1 cellular context compared by ENCODE assay signal in the genomic region with DNA sequence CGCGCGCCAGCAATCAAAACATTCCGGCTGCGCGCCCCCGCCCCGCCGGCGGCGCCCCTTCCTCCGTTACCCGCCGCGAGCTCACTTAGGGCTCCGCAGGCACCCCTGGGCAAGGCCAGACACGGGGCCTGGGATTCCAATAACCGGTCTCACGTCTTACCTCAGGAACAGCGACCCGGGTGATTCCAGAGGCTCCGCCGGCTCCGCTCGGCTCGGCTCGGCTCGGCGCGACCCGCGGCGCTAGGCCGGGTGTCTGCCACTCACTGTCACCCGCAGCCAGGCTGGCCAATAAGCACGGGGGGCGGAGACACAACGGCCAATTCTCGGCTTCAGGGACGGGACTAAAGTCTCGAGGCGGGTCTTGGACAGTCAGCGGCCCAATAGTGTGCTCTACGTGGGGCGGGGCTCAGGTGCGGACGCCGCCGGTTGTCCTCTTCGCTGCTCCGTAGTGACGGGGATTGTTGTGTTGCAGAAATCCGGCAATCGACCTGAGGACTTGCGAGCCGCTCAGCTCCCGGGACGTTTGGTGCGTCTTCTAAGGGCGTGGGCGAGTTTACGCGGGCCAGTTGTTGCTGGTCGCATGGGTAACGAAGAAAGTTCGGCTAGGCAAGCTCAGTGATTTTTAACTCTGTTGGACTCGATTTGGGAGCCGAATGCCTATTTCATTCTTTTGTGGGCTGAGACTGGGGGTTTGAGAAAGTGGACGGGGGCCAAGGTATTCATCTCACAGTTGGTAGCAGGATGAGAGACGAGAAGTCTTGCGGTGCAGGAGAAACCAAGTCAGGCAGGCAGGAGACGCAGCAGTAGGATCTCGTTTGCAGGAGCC.
A peak's percentile ranks its signal among the peaks of the same experiment; 100 is the strongest.
TF ChIP-seq lines count a peak whose summit lies in the region.

A gene with protein sequence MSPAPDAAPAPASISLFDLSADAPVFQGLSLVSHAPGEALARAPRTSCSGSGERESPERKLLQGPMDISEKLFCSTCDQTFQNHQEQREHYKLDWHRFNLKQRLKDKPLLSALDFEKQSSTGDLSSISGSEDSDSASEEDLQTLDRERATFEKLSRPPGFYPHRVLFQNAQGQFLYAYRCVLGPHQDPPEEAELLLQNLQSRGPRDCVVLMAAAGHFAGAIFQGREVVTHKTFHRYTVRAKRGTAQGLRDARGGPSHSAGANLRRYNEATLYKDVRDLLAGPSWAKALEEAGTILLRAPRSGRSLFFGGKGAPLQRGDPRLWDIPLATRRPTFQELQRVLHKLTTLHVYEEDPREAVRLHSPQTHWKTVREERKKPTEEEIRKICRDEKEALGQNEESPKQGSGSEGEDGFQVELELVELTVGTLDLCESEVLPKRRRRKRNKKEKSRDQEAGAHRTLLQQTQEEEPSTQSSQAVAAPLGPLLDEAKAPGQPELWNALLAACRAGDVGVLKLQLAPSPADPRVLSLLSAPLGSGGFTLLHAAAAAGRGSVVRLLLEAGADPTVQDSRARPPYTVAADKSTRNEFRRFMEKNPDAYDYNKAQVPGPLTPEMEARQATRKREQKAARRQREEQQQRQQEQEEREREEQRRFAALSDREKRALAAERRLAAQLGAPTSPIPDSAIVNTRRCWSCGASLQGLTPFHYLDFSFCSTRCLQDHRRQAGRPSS (plus strand): TSS at position 432 of the 826 bp plus-strand sequence. CDS start 452 bp downstream, outside the sequence.
A gene with protein sequence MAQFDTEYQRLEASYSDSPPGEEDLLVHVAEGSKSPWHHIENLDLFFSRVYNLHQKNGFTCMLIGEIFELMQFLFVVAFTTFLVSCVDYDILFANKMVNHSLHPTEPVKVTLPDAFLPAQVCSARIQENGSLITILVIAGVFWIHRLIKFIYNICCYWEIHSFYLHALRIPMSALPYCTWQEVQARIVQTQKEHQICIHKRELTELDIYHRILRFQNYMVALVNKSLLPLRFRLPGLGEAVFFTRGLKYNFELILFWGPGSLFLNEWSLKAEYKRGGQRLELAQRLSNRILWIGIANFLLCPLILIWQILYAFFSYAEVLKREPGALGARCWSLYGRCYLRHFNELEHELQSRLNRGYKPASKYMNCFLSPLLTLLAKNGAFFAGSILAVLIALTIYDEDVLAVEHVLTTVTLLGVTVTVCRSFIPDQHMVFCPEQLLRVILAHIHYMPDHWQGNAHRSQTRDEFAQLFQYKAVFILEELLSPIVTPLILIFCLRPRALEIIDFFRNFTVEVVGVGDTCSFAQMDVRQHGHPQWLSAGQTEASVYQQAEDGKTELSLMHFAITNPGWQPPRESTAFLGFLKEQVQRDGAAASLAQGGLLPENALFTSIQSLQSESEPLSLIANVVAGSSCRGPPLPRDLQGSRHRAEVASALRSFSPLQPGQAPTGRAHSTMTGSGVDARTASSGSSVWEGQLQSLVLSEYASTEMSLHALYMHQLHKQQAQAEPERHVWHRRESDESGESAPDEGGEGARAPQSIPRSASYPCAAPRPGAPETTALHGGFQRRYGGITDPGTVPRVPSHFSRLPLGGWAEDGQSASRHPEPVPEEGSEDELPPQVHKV (minus strand): TSS at position 262 of the 826 bp plus-strand sequence. CDS start 1,612 bp downstream, outside the sequence.

TF ChIP-seq in GM12878, 131 proteins besides CTCF, POLR2A, EP300 and RAD21 (continues in another document):
- peak; percentile 78 for TF ChIP-seq FOXK2 (IDR thresholded peaks at IDR 0.05)
- no peak for TF ChIP-seq SREBF1 (IDR thresholded peaks at IDR 0.05; ENCODE audit: low read length)
- peak; percentile 61 for TF ChIP-seq RELA (IDR thresholded peaks at IDR 0.05; ENCODE audit: borderline replicate concordance, partially characterized antibody)
- TF ChIP-seq ASH2L (IDR thresholded peaks at IDR 0.05; ENCODE audit: borderline replicate concordance, low read depth) = no peak
- TF ChIP-seq, protein P1, sequence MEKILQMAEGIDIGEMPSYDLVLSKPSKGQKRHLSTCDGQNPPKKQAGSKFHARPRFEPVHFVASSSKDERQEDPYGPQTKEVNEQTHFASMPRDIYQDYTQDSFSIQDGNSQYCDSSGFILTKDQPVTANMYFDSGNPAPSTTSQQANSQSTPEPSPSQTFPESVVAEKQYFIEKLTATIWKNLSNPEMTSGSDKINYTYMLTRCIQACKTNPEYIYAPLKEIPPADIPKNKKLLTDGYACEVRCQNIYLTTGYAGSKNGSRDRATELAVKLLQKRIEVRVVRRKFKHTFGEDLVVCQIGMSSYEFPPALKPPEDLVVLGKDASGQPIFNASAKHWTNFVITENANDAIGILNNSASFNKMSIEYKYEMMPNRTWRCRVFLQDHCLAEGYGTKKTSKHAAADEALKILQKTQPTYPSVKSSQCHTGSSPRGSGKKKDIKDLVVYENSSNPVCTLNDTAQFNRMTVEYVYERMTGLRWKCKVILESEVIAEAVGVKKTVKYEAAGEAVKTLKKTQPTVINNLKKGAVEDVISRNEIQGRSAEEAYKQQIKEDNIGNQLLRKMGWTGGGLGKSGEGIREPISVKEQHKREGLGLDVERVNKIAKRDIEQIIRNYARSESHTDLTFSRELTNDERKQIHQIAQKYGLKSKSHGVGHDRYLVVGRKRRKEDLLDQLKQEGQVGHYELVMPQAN (conservative IDR thresholded peaks at IDR 0.05) = peak; percentile 91
- TF ChIP-seq EGR1 (IDR thresholded peaks at IDR 0.05; ENCODE audit: borderline replicate concordance in 1 of 2, low read depth in 2 of 2, low read length in 2 of 2) = peak in 1 of 2 experiments; percentile 88; a peak in 2 of 3 replicates
- no peak for TF ChIP-seq CBX3 (IDR thresholded peaks at IDR 0.05; ENCODE audit: borderline replicate concordance, low read depth)
- no peak for TF ChIP-seq EZH2 (IDR thresholded peaks at IDR 0.05; ENCODE audit: borderline replicate concordance, control insufficient read depth, low read depth, low read length)
- no peak; the same call in 1 of the 2 replicates for TF ChIP-seq RUNX3 (IDR thresholded peaks at IDR 0.05; ENCODE audit: low read length)
- peak; percentile 12 for TF ChIP-seq MEF2B (IDR thresholded peaks at IDR 0.05; ENCODE audit: partially characterized antibody, poor library complexity, severe bottlenecking)
- peak; percentile 51 for TF ChIP-seq KLF5 (IDR thresholded peaks at IDR 0.05; ENCODE audit: partially characterized antibody)
- TF ChIP-seq BACH1 (IDR thresholded peaks at IDR 0.05; ENCODE audit: borderline replicate concordance) = no peak; the same call in 1 of the 2 replicates
- no peak for TF ChIP-seq RAD51 (IDR thresholded peaks at IDR 0.05)
- no peak for TF ChIP-seq JUND (IDR thresholded peaks at IDR 0.05; ENCODE audit: low read depth, low read length)
- 0 out of 2 replicates have a peak, but pooled peaks have one; percentile 13 for TF ChIP-seq BCL11A (IDR thresholded peaks at IDR 0.05; ENCODE audit: low read depth, low read length)
- TF ChIP-seq, protein P2, sequence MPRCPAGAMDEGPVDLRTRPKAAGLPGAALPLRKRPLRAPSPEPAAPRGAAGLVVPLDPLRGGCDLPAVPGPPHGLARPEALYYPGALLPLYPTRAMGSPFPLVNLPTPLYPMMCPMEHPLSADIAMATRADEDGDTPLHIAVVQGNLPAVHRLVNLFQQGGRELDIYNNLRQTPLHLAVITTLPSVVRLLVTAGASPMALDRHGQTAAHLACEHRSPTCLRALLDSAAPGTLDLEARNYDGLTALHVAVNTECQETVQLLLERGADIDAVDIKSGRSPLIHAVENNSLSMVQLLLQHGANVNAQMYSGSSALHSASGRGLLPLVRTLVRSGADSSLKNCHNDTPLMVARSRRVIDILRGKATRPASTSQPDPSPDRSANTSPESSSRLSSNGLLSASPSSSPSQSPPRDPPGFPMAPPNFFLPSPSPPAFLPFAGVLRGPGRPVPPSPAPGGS (IDR thresholded peaks at IDR 0.05; ENCODE audit: borderline replicate concordance, insufficient read depth, low read depth, low read length, poor library complexity, severe bottlenecking) = no peak
- TF ChIP-seq GABPA (IDR thresholded peaks at IDR 0.05; ENCODE audit: low read depth) = no peak
- TF ChIP-seq, protein P3, sequence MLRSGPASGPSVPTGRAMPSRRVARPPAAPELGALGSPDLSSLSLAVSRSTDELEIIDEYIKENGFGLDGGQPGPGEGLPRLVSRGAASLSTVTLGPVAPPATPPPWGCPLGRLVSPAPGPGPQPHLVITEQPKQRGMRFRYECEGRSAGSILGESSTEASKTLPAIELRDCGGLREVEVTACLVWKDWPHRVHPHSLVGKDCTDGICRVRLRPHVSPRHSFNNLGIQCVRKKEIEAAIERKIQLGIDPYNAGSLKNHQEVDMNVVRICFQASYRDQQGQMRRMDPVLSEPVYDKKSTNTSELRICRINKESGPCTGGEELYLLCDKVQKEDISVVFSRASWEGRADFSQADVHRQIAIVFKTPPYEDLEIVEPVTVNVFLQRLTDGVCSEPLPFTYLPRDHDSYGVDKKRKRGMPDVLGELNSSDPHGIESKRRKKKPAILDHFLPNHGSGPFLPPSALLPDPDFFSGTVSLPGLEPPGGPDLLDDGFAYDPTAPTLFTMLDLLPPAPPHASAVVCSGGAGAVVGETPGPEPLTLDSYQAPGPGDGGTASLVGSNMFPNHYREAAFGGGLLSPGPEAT (IDR thresholded peaks at IDR 0.05; ENCODE audit: low read depth) = peak; percentile 68; the same call in 1 of the 2 replicates
- no peak; the same call in 1 of the 2 replicates for TF ChIP-seq NR2F1 (conservative IDR thresholded peaks at IDR 0.05)
- TF ChIP-seq NR2C2 (IDR thresholded peaks at IDR 0.05; ENCODE audit: borderline replicate concordance, control insufficient read depth, insufficient read length, low read depth) = no peak
- no peak for TF ChIP-seq TCF7 (IDR thresholded peaks at IDR 0.05; ENCODE audit: borderline replicate concordance)
- no peak for TF ChIP-seq BRCA1 (IDR thresholded peaks at IDR 0.05; ENCODE audit: low read depth, low read length)
- TF ChIP-seq CEBPB (IDR thresholded peaks at IDR 0.05; ENCODE audit: borderline replicate concordance in 1 of 2, low read depth in 2 of 2, low read length in 2 of 2) = 0 out of 4 replicates have a peak, but pooled peaks of 1 of the 2 experiments have one; percentile 6
- TF ChIP-seq, protein P4, sequence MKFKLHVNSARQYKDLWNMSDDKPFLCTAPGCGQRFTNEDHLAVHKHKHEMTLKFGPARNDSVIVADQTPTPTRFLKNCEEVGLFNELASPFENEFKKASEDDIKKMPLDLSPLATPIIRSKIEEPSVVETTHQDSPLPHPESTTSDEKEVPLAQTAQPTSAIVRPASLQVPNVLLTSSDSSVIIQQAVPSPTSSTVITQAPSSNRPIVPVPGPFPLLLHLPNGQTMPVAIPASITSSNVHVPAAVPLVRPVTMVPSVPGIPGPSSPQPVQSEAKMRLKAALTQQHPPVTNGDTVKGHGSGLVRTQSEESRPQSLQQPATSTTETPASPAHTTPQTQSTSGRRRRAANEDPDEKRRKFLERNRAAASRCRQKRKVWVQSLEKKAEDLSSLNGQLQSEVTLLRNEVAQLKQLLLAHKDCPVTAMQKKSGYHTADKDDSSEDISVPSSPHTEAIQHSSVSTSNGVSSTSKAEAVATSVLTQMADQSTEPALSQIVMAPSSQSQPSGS (IDR thresholded peaks at IDR 0.05; ENCODE audit: low read length) = no peak
- no peak for TF ChIP-seq SREBF2 (IDR thresholded peaks at IDR 0.05; ENCODE audit: low read length)
- TF ChIP-seq, protein P5, sequence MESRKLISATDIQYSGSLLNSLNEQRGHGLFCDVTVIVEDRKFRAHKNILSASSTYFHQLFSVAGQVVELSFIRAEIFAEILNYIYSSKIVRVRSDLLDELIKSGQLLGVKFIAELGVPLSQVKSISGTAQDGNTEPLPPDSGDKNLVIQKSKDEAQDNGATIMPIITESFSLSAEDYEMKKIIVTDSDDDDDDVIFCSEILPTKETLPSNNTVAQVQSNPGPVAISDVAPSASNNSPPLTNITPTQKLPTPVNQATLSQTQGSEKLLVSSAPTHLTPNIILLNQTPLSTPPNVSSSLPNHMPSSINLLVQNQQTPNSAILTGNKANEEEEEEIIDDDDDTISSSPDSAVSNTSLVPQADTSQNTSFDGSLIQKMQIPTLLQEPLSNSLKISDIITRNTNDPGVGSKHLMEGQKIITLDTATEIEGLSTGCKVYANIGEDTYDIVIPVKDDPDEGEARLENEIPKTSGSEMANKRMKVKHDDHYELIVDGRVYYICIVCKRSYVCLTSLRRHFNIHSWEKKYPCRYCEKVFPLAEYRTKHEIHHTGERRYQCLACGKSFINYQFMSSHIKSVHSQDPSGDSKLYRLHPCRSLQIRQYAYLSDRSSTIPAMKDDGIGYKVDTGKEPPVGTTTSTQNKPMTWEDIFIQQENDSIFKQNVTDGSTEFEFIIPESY (IDR thresholded peaks at IDR 0.05) = no peak
- TF ChIP-seq, protein P6, sequence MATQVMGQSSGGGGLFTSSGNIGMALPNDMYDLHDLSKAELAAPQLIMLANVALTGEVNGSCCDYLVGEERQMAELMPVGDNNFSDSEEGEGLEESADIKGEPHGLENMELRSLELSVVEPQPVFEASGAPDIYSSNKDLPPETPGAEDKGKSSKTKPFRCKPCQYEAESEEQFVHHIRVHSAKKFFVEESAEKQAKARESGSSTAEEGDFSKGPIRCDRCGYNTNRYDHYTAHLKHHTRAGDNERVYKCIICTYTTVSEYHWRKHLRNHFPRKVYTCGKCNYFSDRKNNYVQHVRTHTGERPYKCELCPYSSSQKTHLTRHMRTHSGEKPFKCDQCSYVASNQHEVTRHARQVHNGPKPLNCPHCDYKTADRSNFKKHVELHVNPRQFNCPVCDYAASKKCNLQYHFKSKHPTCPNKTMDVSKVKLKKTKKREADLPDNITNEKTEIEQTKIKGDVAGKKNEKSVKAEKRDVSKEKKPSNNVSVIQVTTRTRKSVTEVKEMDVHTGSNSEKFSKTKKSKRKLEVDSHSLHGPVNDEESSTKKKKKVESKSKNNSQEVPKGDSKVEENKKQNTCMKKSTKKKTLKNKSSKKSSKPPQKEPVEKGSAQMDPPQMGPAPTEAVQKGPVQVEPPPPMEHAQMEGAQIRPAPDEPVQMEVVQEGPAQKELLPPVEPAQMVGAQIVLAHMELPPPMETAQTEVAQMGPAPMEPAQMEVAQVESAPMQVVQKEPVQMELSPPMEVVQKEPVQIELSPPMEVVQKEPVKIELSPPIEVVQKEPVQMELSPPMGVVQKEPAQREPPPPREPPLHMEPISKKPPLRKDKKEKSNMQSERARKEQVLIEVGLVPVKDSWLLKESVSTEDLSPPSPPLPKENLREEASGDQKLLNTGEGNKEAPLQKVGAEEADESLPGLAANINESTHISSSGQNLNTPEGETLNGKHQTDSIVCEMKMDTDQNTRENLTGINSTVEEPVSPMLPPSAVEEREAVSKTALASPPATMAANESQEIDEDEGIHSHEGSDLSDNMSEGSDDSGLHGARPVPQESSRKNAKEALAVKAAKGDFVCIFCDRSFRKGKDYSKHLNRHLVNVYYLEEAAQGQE (IDR thresholded peaks at IDR 0.05; ENCODE audit: low read depth, low read length) = no peak
- TF ChIP-seq, protein P7, sequence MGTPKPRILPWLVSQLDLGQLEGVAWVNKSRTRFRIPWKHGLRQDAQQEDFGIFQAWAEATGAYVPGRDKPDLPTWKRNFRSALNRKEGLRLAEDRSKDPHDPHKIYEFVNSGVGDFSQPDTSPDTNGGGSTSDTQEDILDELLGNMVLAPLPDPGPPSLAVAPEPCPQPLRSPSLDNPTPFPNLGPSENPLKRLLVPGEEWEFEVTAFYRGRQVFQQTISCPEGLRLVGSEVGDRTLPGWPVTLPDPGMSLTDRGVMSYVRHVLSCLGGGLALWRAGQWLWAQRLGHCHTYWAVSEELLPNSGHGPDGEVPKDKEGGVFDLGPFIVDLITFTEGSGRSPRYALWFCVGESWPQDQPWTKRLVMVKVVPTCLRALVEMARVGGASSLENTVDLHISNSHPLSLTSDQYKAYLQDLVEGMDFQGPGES (IDR thresholded peaks at IDR 0.05) = peak; percentile 95
- TF ChIP-seq FOXM1 (IDR thresholded peaks at IDR 0.05; ENCODE audit: low read depth, low read length) = no peak
- TF ChIP-seq ETV6 (conservative IDR thresholded peaks at IDR 0.05 in 1 of 2, IDR thresholded peaks at IDR 0.05 in 1 of 2; ENCODE audit: borderline replicate concordance in 1 of 2, low read depth in 1 of 2) = no peak
- 0 out of 2 replicates have a peak, but pooled peaks have one; percentile 18 for TF ChIP-seq TCF3 (IDR thresholded peaks at IDR 0.05; ENCODE audit: borderline replicate concordance, insufficient read depth, low read depth, low read length)
